8 cellular contexts compared by ENCODE assay signal in the genomic region with DNA sequence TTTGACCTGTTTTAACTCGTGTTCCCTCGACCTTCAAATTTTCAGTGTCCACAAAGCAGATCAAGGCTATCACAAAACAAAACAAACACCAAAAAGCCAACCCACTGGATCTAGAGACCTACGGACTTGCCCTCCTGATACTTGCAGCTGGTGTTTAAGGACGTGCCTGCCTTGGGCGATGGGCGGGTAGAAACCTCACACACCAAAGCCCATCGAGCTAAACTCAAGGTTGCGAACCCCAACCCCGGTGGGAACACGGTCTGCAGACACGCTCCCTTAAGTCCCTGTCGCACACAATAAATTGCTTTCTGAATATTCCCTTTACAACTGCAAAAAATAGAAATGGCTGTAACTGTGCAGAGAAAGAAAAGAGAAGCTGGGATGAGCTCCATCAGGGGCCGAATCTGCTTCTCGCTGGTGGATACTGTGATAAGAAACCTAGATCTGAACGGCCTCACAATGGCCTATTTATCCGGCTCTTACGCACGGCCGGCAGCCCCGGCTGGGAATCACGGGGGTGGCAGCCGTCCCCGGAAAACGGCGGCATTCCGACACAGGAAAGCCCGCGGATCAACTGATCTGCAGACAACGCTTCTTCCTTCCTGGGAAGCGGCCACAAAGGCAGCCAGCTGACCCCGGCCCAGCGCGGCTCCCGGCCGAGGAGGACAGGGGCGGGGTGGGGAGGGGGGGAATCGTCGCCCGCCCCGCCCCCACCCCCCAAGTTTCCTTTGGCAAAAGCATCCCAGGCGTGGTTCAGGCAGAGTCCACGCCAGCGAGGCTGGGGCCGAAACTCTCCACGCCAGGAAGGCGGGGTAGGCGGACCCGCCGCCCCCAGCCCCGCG.
DNase-seq lines count a peak whose midpoint lies in the region; ATAC-seq and TF ChIP-seq lines count a peak whose summit lies in the region.

No MANE protein-coding gene starts in this region.

- peaks cover 19% of the 10 kb centered on the region for H3K4me1 ChIP-seq in smooth muscle cell (ENCODE audit: low read depth)

- peaks cover 12% of the 10 kb centered on the region for H3F3A ChIP-seq in smooth muscle cell (ENCODE audit: low read depth)

- no peaks in the 10 kb centered on the region for H4K20me1 ChIP-seq in smooth muscle cell (ENCODE audit: low read depth)

- H3K4me3 ChIP-seq in coronary artery = peak overlapping the region; percentile 78
- H3K4me3 ChIP-seq in smooth muscle cell = peak overlapping the region; percentile 60

- no peaks in the 10 kb centered on the region for H3K9me3 ChIP-seq in smooth muscle cell (replicated peaks; ENCODE audit: low read depth)

- peak overlapping the region; percentile 73 for H3K9ac ChIP-seq in smooth muscle cell (ENCODE audit: low read depth)

- peak; percentile 11 for DNase-seq in DMS53 treated with DMSO at 0.1 percent for 48 hours (lab: John Stamatoyannopoulos, UW; ENCODE audit: unreplicated experiment)
- DNase-seq in T-helper 2 cell = peak in 3 of 5 experiments; percentile 11 to 88 (median 31)
- DNase-seq in coronary artery (ENCODE audit: low spot score) = peak; percentile 79
- DNase-seq in left colon = peak in 1 of 2 donors; percentile 43
- DNase-seq in smooth muscle cell (lab: John Stamatoyannopoulos, UW; ENCODE audit: unreplicated experiment) = no peak
- no peak for DNase-seq in NCI-H510A treated with DMSO at 0.1 percent for 48 hours (lab: John Stamatoyannopoulos, UW)

- peak overlapping the region; percentile 94 for H2AFZ ChIP-seq in smooth muscle cell (ENCODE audit: low read depth)

- no peak for TF ChIP-seq CTCF in coronary artery (IDR thresholded peaks at IDR 0.05)
- no peak for TF ChIP-seq CTCF in smooth muscle cell (IDR thresholded peaks at IDR 0.05; ENCODE audit: borderline replicate concordance, insufficient read depth, poor library complexity, severe bottlenecking)

- ATAC-seq in HG02642 (IDR thresholded peaks at IDR 0.05; ENCODE audit: poor library complexity, unreplicated experiment) (peak; percentile 31), left colon (peak; percentile 26), GM21825 (IDR thresholded peaks at IDR 0.05; ENCODE audit: unreplicated experiment) (no peak)

- H3K27ac ChIP-seq in coronary artery (peak overlapping the region; percentile 91 to 94), smooth muscle cell (ENCODE audit: low read depth) (peak overlapping the region; percentile 94)

- no peaks in the 10 kb centered on the region for H3K79me2 ChIP-seq in smooth muscle cell (ENCODE audit: low read depth)

- intact Hi-C loops in left colon (cut with DNase I, micrococcal nuclease) = no loop called here

- no peaks in the 10 kb centered on the region for H3K27me3 ChIP-seq in smooth muscle cell (ENCODE audit: low read depth)

- WGBS in smooth muscle cell (ENCODE audit: low lambda C conversion rate) = 5% methylated on average over 31 of the region's 51 CpGs

- peak overlapping the region; percentile 96 for H3K4me2 ChIP-seq in smooth muscle cell

- no peaks in the 10 kb centered on the region for H3K36me3 ChIP-seq in smooth muscle cell (ENCODE audit: low read depth)

Comparison
In these comparisons a context has a peak if more than half of its experiments do, and no peak if none do; other contexts are left out.
1. DNase-seq: peak in DMS53 treated with DMSO at 0.1 percent for 48 hours (single experiment), T-helper 2 cell (3 of 5) and coronary artery (single experiment); none in smooth muscle cell (single experiment) and NCI-H510A treated with DMSO at 0.1 percent for 48 hours (single experiment).